In the genomic region with DNA sequence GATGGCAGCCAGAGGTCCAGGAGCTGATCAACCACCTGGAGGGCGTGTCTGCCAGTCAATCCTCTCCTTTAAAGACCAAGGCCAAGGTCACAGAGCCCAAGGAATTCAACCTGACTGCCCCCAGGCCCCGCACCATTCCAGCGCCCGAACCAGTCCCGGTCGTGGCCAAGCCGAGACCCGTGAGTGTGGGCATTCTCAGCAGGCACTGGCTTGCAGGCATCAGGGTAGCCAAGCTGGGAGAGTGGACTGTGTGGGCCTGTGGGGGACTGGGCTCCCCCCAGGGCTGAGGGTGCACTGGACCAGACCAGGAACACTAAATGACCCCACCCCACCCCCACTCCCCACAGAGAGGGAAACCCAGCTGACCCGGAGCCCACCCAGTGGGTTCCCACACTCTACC, we compare ENCODE assay signal across 10 cellular contexts. TPM values are rescaled to one million over a fixed set of nuclear protein-coding genes. Genes with fewer than 3 reads are reported as not detected.
"Had no signal": no experiment of that assay in that cellular context is flagged by ENCODE, and none has a peak within 500 bp of the region (broad histone marks: within the 10 kb centered on the region; RNA-seq: fewer than 3 reads in every experiment).

No MANE protein-coding gene starts in this region.

- H3K4me3 Mint-ChIP-seq: H9, IgD-negative memory B cell had no signal

- H3K4me3 ChIP-seq: GM23248 had no signal

- DNase-seq: GM23248, GOT3, H9, HCEC 1CT, KBM-7 had no signal

- H3K36me3 Mint-ChIP-seq: IgD-negative memory B cell had no signal

- FAIRE-seq: H54, HepG2 had no signal

- H3K27ac Mint-ChIP-seq: IgD-negative memory B cell had no signal

- H3K27me3 Mint-ChIP-seq: IgD-negative memory B cell had no signal

- H3K9ac ChIP-seq: GM23248 had no signal

- H3K9me3 Mint-ChIP-seq: H9, IgD-negative memory B cell had no signal

- H2AFZ ChIP-seq: GM23248 had no signal

- H3K27ac ChIP-seq: GM23248, HL-60 had no signal

RNA-seq across cellular contexts. Expression of a gene that starts 26.4 kb away (rescaled TPM):
- total RNA-seq: GM23248, HepG2, HT1080 had no signal
- polyA plus RNA-seq: GM23248, HepG2, IgD-negative memory B cell had no signal
